Comparison of ENCODE assay signal across 13 cellular contexts in genomic region chr2:226742346-226742745, GRCh38. TPM values are rescaled to one million over a fixed set of nuclear protein-coding genes. Genes with fewer than 3 reads are reported as not detected.
DNase-seq lines count a peak whose midpoint lies in the region; ATAC-seq and TF ChIP-seq lines count a peak whose summit lies in the region.
"Had no signal": no experiment of that assay in that cellular context is flagged by ENCODE, and none has a peak within 500 bp of the region (broad histone marks: within the 10 kb centered on the region; RNA-seq: fewer than 3 reads in every experiment).

No MANE protein-coding gene starts in this region.

- no peaks in the 10 kb centered on the region for H3K9me3 ChIP-seq in right lobe of liver
- H3K9me3 ChIP-seq in skeletal muscle satellite cell (replicated peaks; ENCODE audit: low read length), result no peaks in the 10 kb centered on the region

- H3K27me3 ChIP-seq in right lobe of liver (no peaks in the 10 kb centered on the region), skeletal muscle satellite cell (ENCODE audit: control insufficient read depth, insufficient read depth, low read length) (no peaks in the 10 kb centered on the region)

- H3K4me2 ChIP-seq in skeletal muscle satellite cell (ENCODE audit: low read length), result no peak overlapping the region

- H3K9ac ChIP-seq in skeletal muscle satellite cell (ENCODE audit: low read depth, low read length), result peak overlapping the region; percentile 22

- TF ChIP-seq POLR2A in right lobe of liver (IDR thresholded peaks at IDR 0.05), result no peak

- H3K27ac ChIP-seq in right lobe of liver, result peak overlapping the region; percentile 24 to 70 (median 68)
- H3K27ac ChIP-seq: HL-60 had no signal

- no peaks in the 10 kb centered on the region for H3K36me3 ChIP-seq in right lobe of liver
- H3K36me3 ChIP-seq in skeletal muscle satellite cell (ENCODE audit: insufficient read depth, low read length), result peaks cover 39% of the 10 kb centered on the region

- DNase-seq in NCI-H1092 (lab: John Stamatoyannopoulos, UW), result peak; percentile 41
- peak; percentile 70 for DNase-seq in cerebellum (ENCODE audit: low spot score)
- peak in 2 of 3 donors; percentile 58 to 77 for DNase-seq in right lobe of liver
- DNase-seq in NCI-H2081 (lab: John Stamatoyannopoulos, UW), result no peak
- no peak for DNase-seq in effector CD4-positive, alpha-beta T cell
- no peak for DNase-seq in NCI-H524 treated with DMSO at 0.1 percent for 48 hours (lab: John Stamatoyannopoulos, UW)
- DNase-seq: central memory CD4-positive, alpha-beta T cell; naive thymus-derived CD8-positive, alpha-beta T cell; stimulated activated CD4-positive, alpha-beta T cell treated with anti-CD3 and anti-CD28 coated beads, Interleukin-4, amount 100 ng/mL, for 4 hours; T1000 had no signal

- TF ChIP-seq CTCF in right lobe of liver (IDR thresholded peaks at IDR 0.05), result no peak

- 41% methylated on average over 5 of the region's 5 CpGs for WGBS in right lobe of liver (ENCODE audit: insufficient coverage, low coverage, low lambda C conversion rate, missing lambda C conversion rate)

- ATAC-seq in right lobe of liver, result peak; percentile 44 to 67 (median 60)
- no peak for ATAC-seq in GM19455 (IDR thresholded peaks at IDR 0.05; ENCODE audit: unreplicated experiment)
- ATAC-seq: naive thymus-derived CD8-positive, alpha-beta T cell had no signal

- H3K4me1 ChIP-seq in right lobe of liver (peaks cover 0 to 57% (median 20%) of the 10 kb centered on the region in 4 donors), skeletal muscle satellite cell (ENCODE audit: control insufficient read depth, insufficient read depth, low read length) (peaks cover 33% of the 10 kb centered on the region)

- intact Hi-C loops in right lobe of liver (cut with DNase I), result loop anchor here in 1 of 2 donors (10.0 kb wide), 1 partner anchor 52 kb away; the partner anchor contains the start of gene IRS1

- H3K4me3 ChIP-seq in right lobe of liver (no peak overlapping the region), skeletal muscle satellite cell (ENCODE audit: low read length) (no peak overlapping the region)

RNA-seq across cellular contexts. Expression of gene IRS1, which starts 57.3 kb away (rescaled TPM):
- total RNA-seq in cerebellum (12.2 TPM), right lobe of liver (10 to 100 TPM in 5 of 6 experiments, 1 to 10 TPM in 1; 9.0 to 24.4 (median 15.8) TPM)
- total RNA-seq in skeletal muscle satellite cell (2012; rRNA removed), result 35.8 and 38.5 TPM in 2 replicates

Comparison
In these comparisons a context has a peak if more than half of its experiments do, and no peak if none do; other contexts are left out.
1. DNase-seq: peak in NCI-H1092 (single experiment), cerebellum (single experiment) and right lobe of liver (2 of 3); none in NCI-H2081 (0 of 2), effector CD4-positive, alpha-beta T cell (single experiment) and NCI-H524 treated with DMSO at 0.1 percent for 48 hours (single experiment).